14 cellular contexts compared by ENCODE assay signal in genomic region chr18:74456017-74456408, GRCh38. TPM values are rescaled to one million over a fixed set of nuclear protein-coding genes. Genes with fewer than 3 reads are reported as not detected.
A peak's percentile ranks its signal among the peaks of the same experiment; 100 is the strongest.
DNase-seq lines count a peak whose midpoint lies in the region; ATAC-seq and TF ChIP-seq lines count a peak whose summit lies in the region.
"Had no signal": no experiment of that assay in that cellular context is flagged by ENCODE, and none has a peak within 500 bp of the region (broad histone marks: within the 10 kb centered on the region; RNA-seq: fewer than 3 reads in every experiment).

No MANE protein-coding gene starts in this region.

- H3K4me3 Mint-ChIP-seq in endodermal cell = peak overlapping the region; percentile 50
- H3K4me3 Mint-ChIP-seq: activated B cell treated with CpG ODN at 0.5 μM for 24 hours had no signal

- no peak overlapping the region for H4K8ac ChIP-seq in neuronal stem cell (ENCODE audit: low read depth, low read length)

- H3K4me3 ChIP-seq in left ventricle myocardium inferior (peak overlapping the region; percentile 82), endodermal cell (ENCODE audit: low read length) (peak overlapping the region; percentile 79), neuronal stem cell (ENCODE audit: low read length in 2 of 2) (peak overlapping the region in 1 of 2 donors; percentile 94), tibial nerve (peak overlapping the region; percentile 25 to 54 (median 33)), HAP-1 (no peak overlapping the region)

- peak overlapping the region; percentile 69 for H3K23ac ChIP-seq in neuronal stem cell (ENCODE audit: low read depth, low read length, poor library complexity)

- H2BK15ac ChIP-seq in neuronal stem cell (ENCODE audit: low read length) = peak overlapping the region; percentile 91

- peaks cover 59% of the 10 kb centered on the region for H3K27me3 Mint-ChIP-seq in endodermal cell (ENCODE audit: insufficient read depth)

- H3K18ac ChIP-seq in neuronal stem cell (ENCODE audit: low read length) = peak overlapping the region; percentile 98

- H3K36me3 ChIP-seq in left ventricle myocardium inferior (no peaks in the 10 kb centered on the region), endodermal cell (ENCODE audit: control insufficient read depth, insufficient read depth, low read length) (no peaks in the 10 kb centered on the region), neuronal stem cell (replicated peaks in 1 of 2; ENCODE audit: control insufficient read depth in 2 of 2, insufficient read depth in 2 of 2, low read length in 2 of 2) (no peaks in the 10 kb centered on the region), tibial nerve (no peaks in the 10 kb centered on the region), HAP-1 (replicated peaks) (no peaks in the 10 kb centered on the region)

- H3K9me3 Mint-ChIP-seq in endodermal cell = no peaks in the 10 kb centered on the region
- H3K9me3 Mint-ChIP-seq: activated B cell treated with CpG ODN at 0.5 μM for 24 hours had no signal

- peaks cover 89% of the 10 kb centered on the region for H3K4me1 ChIP-seq in left ventricle myocardium inferior
- no peaks in the 10 kb centered on the region for H3K4me1 ChIP-seq in endodermal cell (ENCODE audit: control insufficient read depth, insufficient read depth, low read length)
- peaks cover 5 to 42% of the 10 kb centered on the region in 2 donors for H3K4me1 ChIP-seq in neuronal stem cell (ENCODE audit: control insufficient read depth in 2 of 2, insufficient read depth in 1 of 2, low read depth in 1 of 2, low read length in 2 of 2)
- peaks cover 0 to 26% (median 12%) of the 10 kb centered on the region in 4 donors for H3K4me1 ChIP-seq in tibial nerve
- H3K4me1 ChIP-seq in HAP-1 = no peaks in the 10 kb centered on the region

- no peaks in the 10 kb centered on the region for H3K36me3 Mint-ChIP-seq in endodermal cell (ENCODE audit: low read depth)

- no peaks in the 10 kb centered on the region for H3K9me3 ChIP-seq in left ventricle myocardium inferior (replicated peaks)
- H3K9me3 ChIP-seq in endodermal cell (ENCODE audit: control insufficient read depth, low read length) = no peaks in the 10 kb centered on the region
- H3K9me3 ChIP-seq in neuronal stem cell (replicated peaks in 1 of 2; ENCODE audit: control insufficient read depth in 2 of 2, insufficient read depth in 1 of 2, low read depth in 1 of 2, low read length in 2 of 2) = no peaks in the 10 kb centered on the region
- no peaks in the 10 kb centered on the region for H3K9me3 ChIP-seq in tibial nerve
- no peaks in the 10 kb centered on the region for H3K9me3 ChIP-seq in HAP-1

- H3K27ac Mint-ChIP-seq in endodermal cell = no peak overlapping the region
- H3K27ac Mint-ChIP-seq: activated B cell treated with CpG ODN at 0.5 μM for 24 hours had no signal

- H3K27me3 ChIP-seq in left ventricle myocardium inferior (ENCODE audit: low read depth) (peaks cover 23% of the 10 kb centered on the region), endodermal cell (ENCODE audit: control insufficient read depth, insufficient read depth, low read length, poor library complexity, severe bottlenecking) (peaks cover 54% of the 10 kb centered on the region), neuronal stem cell (ENCODE audit: control insufficient read depth in 3 of 3, insufficient read depth in 3 of 3, low read depth in 1 of 3, low read length in 3 of 3) (peaks cover 0 to 95% (median 2%) of the 10 kb centered on the region in 3 experiments), tibial nerve (peaks cover 0 to 46% of the 10 kb centered on the region in 2 donors), HAP-1 (ENCODE audit: low read depth) (0 out of 2 replicates have a peak, but pooled peaks cover 3% of the 10 kb centered on the region)

- peak overlapping the region; percentile 68 for H2BK5ac ChIP-seq in neuronal stem cell (ENCODE audit: low read length)

- H4K91ac ChIP-seq in neuronal stem cell (ENCODE audit: low read depth, low read length, poor library complexity) = no peak overlapping the region

- peak overlapping the region; percentile 76 for H3K4me2 ChIP-seq in neuronal stem cell (ENCODE audit: insufficient read depth, low read length, poor library complexity, severe bottlenecking)

- H2BK120ac ChIP-seq in neuronal stem cell (ENCODE audit: low read depth, low read length) = no peak overlapping the region

- H2AFZ ChIP-seq in neuronal stem cell (ENCODE audit: low read length) = no peak overlapping the region

- H3K14ac ChIP-seq in neuronal stem cell (ENCODE audit: low read length) = no peak overlapping the region

- H3K27ac ChIP-seq in left ventricle myocardium inferior (replicated peaks) (peak overlapping the region; percentile 94), endodermal cell (ENCODE audit: low read depth, low read length) (no peak overlapping the region), neuronal stem cell (replicated peaks; ENCODE audit: low read length) (no peak overlapping the region), tibial nerve (no peak overlapping the region)

- DNase-seq in left ventricle myocardium inferior = no peak
- no peak for DNase-seq in Right ventricle myocardium superior
- no peak for DNase-seq in endodermal cell
- DNase-seq in neuronal stem cell (ENCODE audit: low spot score) = no peak
- no peak for DNase-seq in tibial nerve (ENCODE audit: low spot score in 2 of 2)
- DNase-seq in HAP-1 (ENCODE audit: low spot score in 2 of 2) = no peak
- no peak for DNase-seq in NCI-H526 treated with DMSO at 0.1 percent for 48 hours (lab: John Stamatoyannopoulos, UW)
- no peak for DNase-seq in amniotic stem cell (lab: John Stamatoyannopoulos, UW)
- DNase-seq: activated B cell treated with CpG ODN at 0.5 μM for 24 hours; activated T-cell treated with anti-CD3 and anti-CD28 coated beads, Interleukin-2, amount 50 U/mL, for 1 hour; NCI-H2029 had no signal

- intact Hi-C loops in left ventricle myocardium inferior (cut with micrococcal nuclease) = no loop called here
- intact Hi-C loops in Right ventricle myocardium superior (cut with DNase I) = no loop called here

- no peak overlapping the region for H3K9ac ChIP-seq in endodermal cell (ENCODE audit: extremely low read depth, low read length, poor library complexity, severe bottlenecking)
- peak overlapping the region; percentile 90 for H3K9ac ChIP-seq in neuronal stem cell (ENCODE audit: low read depth, low read length, poor library complexity)

- peaks cover 10% of the 10 kb centered on the region for H3K4me1 Mint-ChIP-seq in endodermal cell

- no peak for ATAC-seq in Right ventricle myocardium superior (ENCODE audit: poor library complexity)

- no peak for TF ChIP-seq EP300 in tibial nerve (IDR thresholded peaks at IDR 0.05)

- no peaks in the 10 kb centered on the region for H3K79me1 ChIP-seq in neuronal stem cell (ENCODE audit: low read depth, low read length)

- 15 to 20% methylated on average over 9 to 10 of the region's 10 CpGs for WGBS in endodermal cell (ENCODE audit: insufficient coverage in 1 of 2, insufficient read length in 1 of 2), 2 experiments
- WGBS in neuronal stem cell (ENCODE audit: extremely low coverage in 2 of 2, insufficient read length in 2 of 2, insufficient replicate concordance in 1 of 2), 2 donors = no CpG with 5 or more reads among the region's 10 CpGs
- WGBS in tibial nerve, 2 donors = 7% methylated on average over 10 of the region's 10 CpGs

- H3K4ac ChIP-seq in neuronal stem cell (ENCODE audit: low read length) = no peak overlapping the region

- H2AK5ac ChIP-seq in neuronal stem cell (ENCODE audit: low read depth, low read length) = peak overlapping the region; percentile 88

- H2BK12ac ChIP-seq in neuronal stem cell (ENCODE audit: low read length) = peak overlapping the region; percentile 98

- TF ChIP-seq CTCF in left ventricle myocardium inferior (IDR thresholded peaks at IDR 0.05; ENCODE audit: borderline replicate concordance) = no peak
- TF ChIP-seq CTCF in endodermal cell (conservative IDR thresholded peaks at IDR 0.05) = no peak
- no peak for TF ChIP-seq CTCF in tibial nerve (IDR thresholded peaks at IDR 0.05)

- in situ Hi-C loops in HAP-1 (cut with MboI; ENCODE audit: low sequenced_read_pairs) = no loop called here

- no peak for TF ChIP-seq POLR2A in tibial nerve (IDR thresholded peaks at IDR 0.05)

RNA-seq across cellular contexts. Expression of gene DIPK1C, which starts 1.1 kb away (rescaled TPM):
- total RNA-seq in left ventricle myocardium inferior (6.4 TPM), Right ventricle myocardium superior (3.3 TPM), endodermal cell (under 1 TPM in 1 of 2 donors, not detected in 1; 0.13 TPM), tibial nerve (1 to 10 TPM in 1 of 4 donors, under 1 TPM in 2, not detected in 1; 0.20 to 1.5 (median 0.44) TPM)
- 0.71 TPM for polyA plus RNA-seq in endodermal cell (2013, experiment 1 of 2)
- 0.99 TPM for polyA plus RNA-seq in endodermal cell (2013, experiment 2 of 2)
- polyA plus RNA-seq in neuronal stem cell (2013, experiment 1 of 2) = 15.9 TPM
- 15.6 TPM for polyA plus RNA-seq in neuronal stem cell (2013, experiment 2 of 2)
- total RNA-seq: activated B cell treated with CpG ODN at 0.5 μM for 24 hours, endothelial cell of umbilical vein, H4 had no signal
- polyA plus RNA-seq: AG04450, endothelial cell of umbilical vein had no signal

RNA-seq across cellular contexts. Expression of gene CNDP2, which starts 40.1 kb away (rescaled TPM):
- total RNA-seq in left ventricle myocardium inferior (71.0 TPM), Right ventricle myocardium superior (54.5 TPM), endodermal cell (100 to 1,000 TPM; 385 to 416 TPM), tibial nerve (10 to 100 TPM; 71.8 to 87.8 (median 81.5) TPM)
- polyA plus RNA-seq in endodermal cell (2013, experiment 1 of 2) = 105 TPM
- polyA plus RNA-seq in endodermal cell (2013, experiment 2 of 2) = 105 TPM
- 104 TPM for polyA plus RNA-seq in neuronal stem cell (2013, experiment 1 of 2)
- 104 TPM for polyA plus RNA-seq in neuronal stem cell (2013, experiment 2 of 2)
